In genomic region chr9:127421057-127421456, GRCh38 we compare ENCODE assay signal across 24 cellular contexts.
"Had no signal": no experiment of that assay in that cellular context is flagged by ENCODE, and none has a peak within 500 bp of the region (broad histone marks: within the 10 kb centered on the region; RNA-seq: fewer than 3 reads in every experiment).

No MANE protein-coding gene starts in this region.

- H3K4me3 ChIP-seq: coronary artery, esophagus muscularis mucosa, gastroesophageal sphincter, heart right ventricle, suprapubic skin, transverse colon, vagina had no signal

- H3K9ac ChIP-seq: parathyroid adenoma had no signal

- H3K9me3 ChIP-seq: esophagus muscularis mucosa, gastroesophageal sphincter, heart right ventricle, suprapubic skin, transverse colon, vagina had no signal

- H2AFZ ChIP-seq: parathyroid adenoma had no signal

- H3K27me3 Mint-ChIP-seq: central memory CD8-positive, alpha-beta T cell; progenitor cell of endocrine pancreas; stimulated activated naive B cell treated with anti-CD40 and anti-IgM and Interleukin-4, amounts not matched to agents 10 μg/mL and 1 μg/mL and 100 μg/mL, for 72 hours had no signal

- H3K27ac Mint-ChIP-seq: immature natural killer cell; naive thymus-derived CD8-positive, alpha-beta T cell; progenitor cell of endocrine pancreas; stimulated activated naive B cell treated with anti-CD40 and anti-IgM and Interleukin-4, amounts not matched to agents 10 μg/mL and 1 μg/mL and 100 μg/mL, for 72 hours; stimulated activated naive CD8-positive, alpha-beta T cell treated with anti-CD3 and anti-CD28 coated beads, Interleukin-15, Interleukin-2, amounts not matched to agents 100 ng/mL and 50 ng/mL, for 24 hours had no signal

- DNase-seq: effector memory CD4-positive, alpha-beta T cell; heart right ventricle; hypothalamus; immature natural killer cell; islet precursor cell; kidney glomerular epithelial cell; left colon; left ventricle myocardium superior; naive thymus-derived CD8-positive, alpha-beta T cell; stimulated activated CD4-positive, alpha-beta T cell treated with anti-CD3 and anti-CD28 coated beads, Interleukin-15, amount 100 ng/mL, for 24 hours; stimulated activated CD4-positive, alpha-beta T cell treated with anti-CD3 and anti-CD28 coated beads, Interleukin-2, amount 100 ng/mL, for 48 hours; stimulated activated naive B cell treated with anti-CD40 and anti-IgM and Interleukin-4, amounts not matched to agents 10 μg/mL and 1 μg/mL and 100 μg/mL, for 72 hours; transverse colon had no signal

- H3K27me3 ChIP-seq: esophagus muscularis mucosa, gastroesophageal sphincter, heart right ventricle, suprapubic skin, transverse colon, vagina had no signal

- H3K4me1 ChIP-seq: parathyroid adenoma had no signal

- H3K4me3 Mint-ChIP-seq: central memory CD8-positive, alpha-beta T cell; immature natural killer cell; naive thymus-derived CD8-positive, alpha-beta T cell; stimulated activated naive B cell treated with anti-CD40 and anti-IgM and Interleukin-4, amounts not matched to agents 10 μg/mL and 1 μg/mL and 100 μg/mL, for 72 hours; stimulated activated naive CD8-positive, alpha-beta T cell treated with anti-CD3 and anti-CD28 coated beads, Interleukin-15, Interleukin-2, amounts not matched to agents 100 ng/mL and 50 ng/mL, for 24 hours had no signal

- H3K9me3 Mint-ChIP-seq: central memory CD8-positive, alpha-beta T cell; immature natural killer cell; naive thymus-derived CD8-positive, alpha-beta T cell; stimulated activated naive B cell treated with anti-CD40 and anti-IgM and Interleukin-4, amounts not matched to agents 10 μg/mL and 1 μg/mL and 100 μg/mL, for 72 hours; stimulated activated naive CD8-positive, alpha-beta T cell treated with anti-CD3 and anti-CD28 coated beads, Interleukin-15, Interleukin-2, amounts not matched to agents 100 ng/mL and 50 ng/mL, for 24 hours had no signal

- H3K27ac ChIP-seq: coronary artery, esophagus muscularis mucosa, foreskin keratinocyte, gastroesophageal sphincter, heart right ventricle, parathyroid adenoma, suprapubic skin, vagina had no signal

- H3K36me3 ChIP-seq: suprapubic skin, transverse colon, vagina had no signal

- H3K36me3 Mint-ChIP-seq: immature natural killer cell; naive thymus-derived CD8-positive, alpha-beta T cell had no signal

- ATAC-seq: foreskin keratinocyte; gastroesophageal sphincter; heart right ventricle; left colon; left ventricle myocardium superior; naive thymus-derived CD8-positive, alpha-beta T cell; sciatic nerve; stimulated activated naive B cell treated with anti-CD40 and anti-IgM and Interleukin-4, amounts not matched to agents 10 μg/mL and 1 μg/mL and 100 μg/mL, for 72 hours had no signal
